ENCODE assay signal across 13 cellular contexts in the genomic region with DNA sequence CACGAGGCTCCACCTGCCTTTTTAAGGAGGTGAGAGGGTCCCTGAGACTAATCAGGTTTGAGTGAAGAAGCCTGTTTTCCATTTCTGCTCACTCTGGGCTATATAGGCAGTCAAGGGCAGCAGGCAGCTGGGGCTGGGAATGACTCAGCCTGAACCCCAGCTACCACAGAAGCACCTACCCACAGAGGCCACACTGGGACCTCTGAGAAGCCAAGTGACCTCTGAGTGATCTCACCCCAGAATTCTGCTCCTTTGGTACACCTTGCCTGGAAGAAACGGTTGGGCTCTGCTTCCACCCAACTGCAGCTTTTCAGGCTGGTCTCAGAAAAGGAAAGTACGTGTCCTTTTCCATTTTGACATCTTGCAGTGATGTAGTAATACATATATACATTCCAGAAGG. TPM values are rescaled to one million over a fixed set of nuclear protein-coding genes. Genes with fewer than 3 reads are reported as not detected.
DNase-seq lines count a peak whose midpoint lies in the region; ATAC-seq, FAIRE-seq and TF ChIP-seq lines count a peak whose summit lies in the region.
"Had no signal": no experiment of that assay in that cellular context is flagged by ENCODE, and none has a peak within 500 bp of the region (broad histone marks: within the 10 kb centered on the region; RNA-seq: fewer than 3 reads in every experiment).

No MANE protein-coding gene starts in this region.

- no peaks in the 10 kb centered on the region for H3K36me3 Mint-ChIP-seq in activated CD4-positive, alpha-beta memory T cell treated with anti-CD3 and anti-CD28 coated beads, Interleukin-2, amount 10 ng/mL, durations not matched to agents 7 days and 5 days (ENCODE audit: low read depth)

- no peaks in the 10 kb centered on the region for H3K9me2 ChIP-seq in HCT116 (ENCODE audit: insufficient read depth)

- TF ChIP-seq RAD21 in HCT116 (IDR thresholded peaks at IDR 0.05; ENCODE audit: low read depth) = no peak

- RAD21 ChIA-PET in HCT116 (lab: Charles Lee; ENCODE audit: low non-redundant PET in 1 of 2, low total read pairs in 2 of 2, uncharacterized antibody in 2 of 2, unreplicated experiment in 2 of 2) = no interaction called here

- H3K4me1 ChIP-seq in HCT116 (ENCODE audit: control insufficient read depth in 1 of 2, insufficient read depth in 2 of 2, low read length in 2 of 2) (peaks cover 4 to 21% of the 10 kb centered on the region in 2 experiments; a peak in 2 of 4 replicates), parathyroid adenoma (peaks cover 5% of the 10 kb centered on the region)

- no peak overlapping the region for H3K27ac ChIP-seq in HCT116 (ENCODE audit: low read depth, low read length)
- peak overlapping the region; percentile 44 for H3K27ac ChIP-seq in parathyroid adenoma
- H3K27ac ChIP-seq in dorsolateral prefrontal cortex = peak overlapping the region in 1 of 59 donors; percentile 13
- H3K27ac ChIP-seq: transverse colon had no signal

- H3K27me3 ChIP-seq in HCT116 (ENCODE audit: insufficient read depth, low read length) (no peaks in the 10 kb centered on the region), parathyroid adenoma (ENCODE audit: control insufficient read depth, insufficient read depth, low read length) (no peaks in the 10 kb centered on the region), dorsolateral prefrontal cortex (no peaks in the 10 kb centered on the region)
- H3K27me3 ChIP-seq: transverse colon had no signal

- H3K27ac Mint-ChIP-seq in activated CD4-positive, alpha-beta memory T cell treated with anti-CD3 and anti-CD28 coated beads, Interleukin-2, amount 10 ng/mL, durations not matched to agents 7 days and 5 days = no peak overlapping the region

- no TSS peak for BruUV-seq in HCT116 (replicated peaks; lab: Mats Ljungman, UMichigan)

- H3K9me3 ChIP-seq in HCT116 (ENCODE audit: control insufficient read depth in 1 of 2, insufficient read depth in 1 of 2, low read depth in 1 of 2, low read length in 2 of 2) = no peaks in the 10 kb centered on the region
- H3K9me3 ChIP-seq in parathyroid adenoma (ENCODE audit: control insufficient read depth, low read length) = no peaks in the 10 kb centered on the region
- H3K9me3 ChIP-seq: transverse colon had no signal

- H3K4me2 ChIP-seq in HCT116 (ENCODE audit: low read length) (0 out of 2 replicates have a peak overlapping the region, but pooled peaks have one; percentile 6), parathyroid adenoma (ENCODE audit: low read length) (no peak overlapping the region)

- H3K4me3 Mint-ChIP-seq in activated CD4-positive, alpha-beta memory T cell treated with anti-CD3 and anti-CD28 coated beads, Interleukin-2, amount 10 ng/mL, durations not matched to agents 7 days and 5 days = no peak overlapping the region

- ATAC-seq in HCT116 = no peak

- POLR2A ChIA-PET in HCT116 (lab: Charles Lee) = no interaction called here
- POLR2A ChIA-PET in activated CD4-positive, alpha-beta memory T cell treated with anti-CD3 and anti-CD28 coated beads, Interleukin-2, amount 10 ng/mL, durations not matched to agents 7 days and 5 days (lab: Charles Lee) = no interaction called here

- H3K4me1 Mint-ChIP-seq in activated CD4-positive, alpha-beta memory T cell treated with anti-CD3 and anti-CD28 coated beads, Interleukin-2, amount 10 ng/mL, durations not matched to agents 7 days and 5 days = peaks cover 38% of the 10 kb centered on the region

- TF ChIP-seq CTCF in HCT116 (IDR thresholded peaks at IDR 0.05 in 2 of 3, conservative IDR thresholded peaks at IDR 0.05 in 1 of 3; ENCODE audit: borderline replicate concordance in 1 of 3, insufficient read depth in 1 of 3, low read depth in 2 of 3, low read length in 2 of 3) (no peak), parathyroid adenoma (IDR thresholded peaks at IDR 0.05) (no peak), dorsolateral prefrontal cortex (IDR thresholded peaks at IDR 0.05 in 54 of 56, conservative IDR thresholded peaks at IDR 0.05 in 2 of 56; ENCODE audit: low read depth in 1 of 56, partially characterized antibody in 56 of 56) (no peak)

- no peaks in the 10 kb centered on the region for H4K20me1 ChIP-seq in HCT116 (ENCODE audit: insufficient read depth)

- intact Hi-C loops in HCT116 (cut with micrococcal nuclease) (loop anchor here (10.0 kb wide), 1 partner anchor 407 kb away; a partner anchor contains a TSS), dorsolateral prefrontal cortex (cut with DNase I) (no loop called here)

- no peaks in the 10 kb centered on the region for H3K36me3 ChIP-seq in HCT116 (ENCODE audit: control insufficient read depth in 1 of 2, insufficient read depth in 2 of 2, low read length in 2 of 2)
- no peaks in the 10 kb centered on the region for H3K36me3 ChIP-seq in parathyroid adenoma (ENCODE audit: control insufficient read depth, insufficient read depth, low read length)
- H3K36me3 ChIP-seq: transverse colon had no signal

- H3K9ac ChIP-seq in HCT116 (ENCODE audit: low read length) (no peak overlapping the region), parathyroid adenoma (no peak overlapping the region)

- no peak for FAIRE-seq in frontal cortex (lab: Jason Lieb, UNC)
- FAIRE-seq: RCC 7860 had no signal

- H3K79me2 ChIP-seq in HCT116 (ENCODE audit: insufficient read depth, low read length) = peaks cover 11% of the 10 kb centered on the region
- peaks cover 32% of the 10 kb centered on the region for H3K79me2 ChIP-seq in parathyroid adenoma

- CTCF ChIA-PET in HCT116 (lab: Charles Lee) = no interaction called here
- CTCF ChIA-PET in activated CD4-positive, alpha-beta memory T cell treated with anti-CD3 and anti-CD28 coated beads, Interleukin-2, amount 10 ng/mL, durations not matched to agents 7 days and 5 days (lab: Charles Lee) = interaction anchor here (1.0 to 1.5 kb wide), 3 partner anchors 13 to 48 kb away, joined by 3 to 4 read pairs (median 4); no protein-coding TSS in a partner anchor

- no peak for TF ChIP-seq POLR2A in HCT116 (IDR thresholded peaks at IDR 0.05; ENCODE audit: borderline replicate concordance, extremely low read depth, insufficient read depth, insufficient read length)

- DNase-seq in activated CD4-positive, CD25-positive, alpha-beta regulatory T cell treated with anti-CD3 and anti-CD28 coated beads, Interleukin-2, amount 50 U/mL, for 72 hours = peak; percentile 40
- no peak for DNase-seq in activated CD4-positive, CD25-positive, alpha-beta regulatory T cell (lab: John Stamatoyannopoulos, UW)
- no peak for DNase-seq in HCT116 (ENCODE audit: low read depth, low spot score)
- DNase-seq in activated CD4-positive, alpha-beta memory T cell treated with anti-CD3 and anti-CD28 coated beads, Interleukin-2, amount 10 ng/mL, durations not matched to agents 7 days and 5 days = peak; percentile 56
- DNase-seq in dorsolateral prefrontal cortex = no peak
- DNase-seq in stimulated activated CD4-positive, alpha-beta T cell treated with anti-CD3 and anti-CD28 coated beads, Interleukin-12 subunit alpha, Interleukin-12 subunit beta, amount 100 ng/mL, for 4 hours = no peak
- DNase-seq in frontal cortex (ENCODE audit: low spot score in 2 of 2) = no peak
- DNase-seq: 8988T, DND-41, NCI-H1436, transverse colon had no signal

- H2AFZ ChIP-seq in HCT116 (ENCODE audit: low read depth, low read length, poor library complexity, severe bottlenecking) (no peak overlapping the region), parathyroid adenoma (no peak overlapping the region)

- no peaks in the 10 kb centered on the region for H3K9me3 Mint-ChIP-seq in activated CD4-positive, alpha-beta memory T cell treated with anti-CD3 and anti-CD28 coated beads, Interleukin-2, amount 10 ng/mL, durations not matched to agents 7 days and 5 days

- H3K4me3 ChIP-seq in HCT116 (replicated peaks in 1 of 2; ENCODE audit: low read depth in 1 of 2, low read length in 2 of 2) (no peak overlapping the region), parathyroid adenoma (ENCODE audit: low read depth, low read length) (no peak overlapping the region), dorsolateral prefrontal cortex (no peak overlapping the region)
- H3K4me3 ChIP-seq: transverse colon had no signal

- no peaks in the 10 kb centered on the region for H3K27me3 Mint-ChIP-seq in activated CD4-positive, alpha-beta memory T cell treated with anti-CD3 and anti-CD28 coated beads, Interleukin-2, amount 10 ng/mL, durations not matched to agents 7 days and 5 days

TF ChIP-seq in HCT116, 20 proteins besides CTCF, POLR2A, EP300 and RAD21 (continues in another document):
- TF ChIP-seq EZH2 (IDR thresholded peaks at IDR 0.05) = no peak
- TF ChIP-seq, protein P1, sequence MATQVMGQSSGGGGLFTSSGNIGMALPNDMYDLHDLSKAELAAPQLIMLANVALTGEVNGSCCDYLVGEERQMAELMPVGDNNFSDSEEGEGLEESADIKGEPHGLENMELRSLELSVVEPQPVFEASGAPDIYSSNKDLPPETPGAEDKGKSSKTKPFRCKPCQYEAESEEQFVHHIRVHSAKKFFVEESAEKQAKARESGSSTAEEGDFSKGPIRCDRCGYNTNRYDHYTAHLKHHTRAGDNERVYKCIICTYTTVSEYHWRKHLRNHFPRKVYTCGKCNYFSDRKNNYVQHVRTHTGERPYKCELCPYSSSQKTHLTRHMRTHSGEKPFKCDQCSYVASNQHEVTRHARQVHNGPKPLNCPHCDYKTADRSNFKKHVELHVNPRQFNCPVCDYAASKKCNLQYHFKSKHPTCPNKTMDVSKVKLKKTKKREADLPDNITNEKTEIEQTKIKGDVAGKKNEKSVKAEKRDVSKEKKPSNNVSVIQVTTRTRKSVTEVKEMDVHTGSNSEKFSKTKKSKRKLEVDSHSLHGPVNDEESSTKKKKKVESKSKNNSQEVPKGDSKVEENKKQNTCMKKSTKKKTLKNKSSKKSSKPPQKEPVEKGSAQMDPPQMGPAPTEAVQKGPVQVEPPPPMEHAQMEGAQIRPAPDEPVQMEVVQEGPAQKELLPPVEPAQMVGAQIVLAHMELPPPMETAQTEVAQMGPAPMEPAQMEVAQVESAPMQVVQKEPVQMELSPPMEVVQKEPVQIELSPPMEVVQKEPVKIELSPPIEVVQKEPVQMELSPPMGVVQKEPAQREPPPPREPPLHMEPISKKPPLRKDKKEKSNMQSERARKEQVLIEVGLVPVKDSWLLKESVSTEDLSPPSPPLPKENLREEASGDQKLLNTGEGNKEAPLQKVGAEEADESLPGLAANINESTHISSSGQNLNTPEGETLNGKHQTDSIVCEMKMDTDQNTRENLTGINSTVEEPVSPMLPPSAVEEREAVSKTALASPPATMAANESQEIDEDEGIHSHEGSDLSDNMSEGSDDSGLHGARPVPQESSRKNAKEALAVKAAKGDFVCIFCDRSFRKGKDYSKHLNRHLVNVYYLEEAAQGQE (IDR thresholded peaks at IDR 0.05; ENCODE audit: low read depth) = no peak

RNA-seq across cellular contexts. Expression of a gene that starts 6.8 kb away (rescaled TPM):
- total RNA-seq in HCT116 (2021; ENCODE audit: unreplicated experiment) (13.4 TPM), dorsolateral prefrontal cortex (100 to 1,000 TPM in 115 of 120 experiments, 10 to 100 TPM in 5; 93.3 to 167 (median 131) TPM), frontal cortex (22.4 TPM)
- polyA plus RNA-seq in HCT116 (2012) = 8.1 and 9.3 TPM in 2 replicates
- total RNA-seq in activated CD4-positive, alpha-beta memory T cell treated with anti-CD3 and anti-CD28 coated beads, Interleukin-2, amount 10 ng/mL, durations not matched to agents 7 days and 5 days = 10 to 100 TPM; 12.3 to 13.2 TPM

RNA-seq across cellular contexts. Expression of a gene that starts 7.1 kb away (rescaled TPM):
- 1.1 TPM for total RNA-seq in HCT116 (2021; ENCODE audit: unreplicated experiment)
- polyA plus RNA-seq in HCT116 (2012) = 0.90 and 1.2 TPM in 2 replicates
- total RNA-seq in activated CD4-positive, alpha-beta memory T cell treated with anti-CD3 and anti-CD28 coated beads, Interleukin-2, amount 10 ng/mL, durations not matched to agents 7 days and 5 days = not detected
- total RNA-seq in dorsolateral prefrontal cortex = 10 to 100 TPM in 2 of 120 experiments, 1 to 10 TPM in 118; 1.0 to 11.2 (median 4.2) TPM
- 1.2 TPM for total RNA-seq in frontal cortex
- total RNA-seq: transverse colon had no signal

Comparison
In these comparisons a context has a peak if more than half of its experiments do, and no peak if none do; other contexts are left out.
1. DNase-seq: peak in activated CD4-positive, CD25-positive, alpha-beta regulatory T cell treated with anti-CD3 and anti-CD28 coated beads, Interleukin-2, amount 50 U/mL, for 72 hours (single experiment) and activated CD4-positive, alpha-beta memory T cell treated with anti-CD3 and anti-CD28 coated beads, Interleukin-2, amount 10 ng/mL, durations not matched to agents 7 days and 5 days (single experiment); none in activated CD4-positive, CD25-positive, alpha-beta regulatory T cell (0 of 4), HCT116 (single experiment), dorsolateral prefrontal cortex (0 of 10), stimulated activated CD4-positive, alpha-beta T cell treated with anti-CD3 and anti-CD28 coated beads, Interleukin-12 subunit alpha, Interleukin-12 subunit beta, amount 100 ng/mL, for 4 hours (single experiment) and frontal cortex (0 of 2).